ENCODE assay signal across 8 cellular contexts in genomic region chr16:13866073-13866472, GRCh38. TPM values are rescaled to one million over a fixed set of nuclear protein-coding genes. Genes with fewer than 3 reads are reported as not detected.
DNase-seq lines count a peak whose midpoint lies in the region; ATAC-seq and TF ChIP-seq lines count a peak whose summit lies in the region.

No MANE protein-coding gene starts in this region.

- no peaks in the 10 kb centered on the region for H3K36me3 Mint-ChIP-seq in MCF 10A (ENCODE audit: insufficient read depth, unreplicated experiment)
- H3K36me3 Mint-ChIP-seq in T-helper 17 cell (ENCODE audit: low read depth): peaks cover 2% of the 10 kb centered on the region

- TF ChIP-seq CTCF in MCF 10A (IDR thresholded peaks at IDR 0.05; ENCODE audit: unreplicated experiment) (peak; percentile 67), breast epithelium (IDR thresholded peaks at IDR 0.05) (peak in 1 of 3 donors; percentile 20), LNCaP clone FGC (IDR thresholded peaks at IDR 0.05; ENCODE audit: control insufficient read depth, extremely low read depth, insufficient read depth) (peak; percentile 96), colonic mucosa (IDR thresholded peaks at IDR 0.05) (peak; percentile 65)

- no peaks in the 10 kb centered on the region for H3K27me3 ChIP-seq in breast epithelium
- no peaks in the 10 kb centered on the region for H3K27me3 ChIP-seq in colonic mucosa

- TF ChIP-seq POLR2A in breast epithelium (IDR thresholded peaks at IDR 0.05): no peak

- CTCF ChIA-PET in MCF 10A (lab: Yijun Ruan, JAX): interaction anchor here (0.5 to 1.2 kb wide), 10 partner anchors 19 to 1755 kb away, joined by 3 to 7 read pairs (median 3); partner anchors contain the start of gene ERCC4

- no peak overlapping the region for H3K9ac ChIP-seq in colonic mucosa (ENCODE audit: low read depth in 2 of 2, low read length in 2 of 2)

- no peak overlapping the region for H3K4me3 Mint-ChIP-seq in MCF 10A (ENCODE audit: unreplicated experiment)
- no peak overlapping the region for H3K4me3 Mint-ChIP-seq in T-helper 17 cell

- H3K4me1 Mint-ChIP-seq in MCF 10A (ENCODE audit: insufficient read depth, unreplicated experiment) (no peaks in the 10 kb centered on the region), T-helper 17 cell (no peaks in the 10 kb centered on the region)

- no peaks in the 10 kb centered on the region for H3K36me3 ChIP-seq in breast epithelium
- H3K36me3 ChIP-seq in colonic mucosa: no peaks in the 10 kb centered on the region

- no peak overlapping the region for H3K27ac ChIP-seq in breast epithelium
- H3K27ac ChIP-seq in colonic mucosa: no peak overlapping the region

- no peak overlapping the region for H3K27ac Mint-ChIP-seq in MCF 10A (ENCODE audit: low read depth, unreplicated experiment)
- H3K27ac Mint-ChIP-seq in T-helper 17 cell: no peak overlapping the region

- peak; percentile 78 for DNase-seq in MCF 10A (ENCODE audit: unreplicated experiment)
- DNase-seq in breast epithelium (ENCODE audit: low spot score in 2 of 2): no peak
- peak; percentile 73 for DNase-seq in LNCaP clone FGC (ENCODE audit: low read depth)
- no peak for DNase-seq in T-helper 17 cell
- DNase-seq in colonic mucosa: peak; percentile 73
- DNase-seq in left lobe of liver (ENCODE audit: low spot score): peak; percentile 82
- peak; percentile 20 to 31 for DNase-seq in stimulated activated CD8-positive, alpha-beta memory T cell treated with anti-CD3 and anti-CD28 coated beads, Interleukin-2, amount 100 ng/mL, for 48 hours (ENCODE audit: low read depth in 2 of 2)

- peaks cover 0 to 4% of the 10 kb centered on the region in 2 donors for H3K9me3 ChIP-seq in breast epithelium
- H3K9me3 ChIP-seq in T-helper 17 cell (ENCODE audit: control insufficient read depth, low read length, poor library complexity, severe bottlenecking): no peaks in the 10 kb centered on the region
- no peaks in the 10 kb centered on the region for H3K9me3 ChIP-seq in colonic mucosa

- intact Hi-C loops in MCF 10A (cut with micrococcal nuclease): loop anchor here (10.0 kb wide), 1 partner anchor 49 kb away; no protein-coding TSS in a partner anchor
- intact Hi-C loops in breast epithelium (cut with DNase I; ENCODE audit: low total_unique reads): no loop called here
- intact Hi-C loops in colonic mucosa (cut with DNase I): no loop called here

- POLR2A ChIA-PET in MCF 10A (lab: Yijun Ruan, JAX): interaction anchor here (1.1 kb wide), 1 partner anchor 54 kb away, joined by 3 read pairs; the partner anchor contains the start of gene ERCC4

- H3K27me3 Mint-ChIP-seq in MCF 10A (ENCODE audit: insufficient read depth, unreplicated experiment) (peaks cover 32% of the 10 kb centered on the region), T-helper 17 cell (peaks cover 21% of the 10 kb centered on the region)

- H3K9me3 Mint-ChIP-seq in MCF 10A (ENCODE audit: unreplicated experiment): no peaks in the 10 kb centered on the region

- peak; percentile 51 for ATAC-seq in T-helper 17 cell
- ATAC-seq in left lobe of liver: peak; percentile 100
- ATAC-seq in HG03521 (IDR thresholded peaks at IDR 0.05; ENCODE audit: unreplicated experiment): no peak

- BruUV-seq in MCF 10A (replicated peaks; lab: Mats Ljungman, UMichigan): no TSS peak

- H3K4me3 ChIP-seq in breast epithelium (no peak overlapping the region), LNCaP clone FGC (ENCODE audit: low read depth, low read length) (no peak overlapping the region), colonic mucosa (no peak overlapping the region)

- H3K4me1 ChIP-seq in breast epithelium: no peaks in the 10 kb centered on the region
- no peaks in the 10 kb centered on the region for H3K4me1 ChIP-seq in colonic mucosa

RNA-seq across cellular contexts. Expression of gene ERCC4, which starts 53.9 kb away (rescaled TPM):
- 10.3 and 15.9 TPM in 2 replicates for total RNA-seq in MCF 10A (2022)
- 1 to 10 TPM; 4.8 to 8.3 (median 7.9) TPM for total RNA-seq in breast epithelium
- total RNA-seq in T-helper 17 cell: 1 to 10 TPM; 8.7 to 9.9 TPM
- 1 to 10 TPM; 8.0 to 9.7 TPM for total RNA-seq in colonic mucosa
- 5.2 TPM for total RNA-seq in left lobe of liver

Comparison
In these comparisons a context has a peak if more than half of its experiments do, and no peak if none do; other contexts are left out.
1. DNase-seq: peak in MCF 10A (single experiment), LNCaP clone FGC (single experiment), colonic mucosa (single experiment), left lobe of liver (single experiment) and stimulated activated CD8-positive, alpha-beta memory T cell treated with anti-CD3 and anti-CD28 coated beads, Interleukin-2, amount 100 ng/mL, for 48 hours (2 of 2); none in breast epithelium (0 of 2) and T-helper 17 cell (0 of 3).